ENCODE assay signal across 21 cellular contexts in the genomic region with DNA sequence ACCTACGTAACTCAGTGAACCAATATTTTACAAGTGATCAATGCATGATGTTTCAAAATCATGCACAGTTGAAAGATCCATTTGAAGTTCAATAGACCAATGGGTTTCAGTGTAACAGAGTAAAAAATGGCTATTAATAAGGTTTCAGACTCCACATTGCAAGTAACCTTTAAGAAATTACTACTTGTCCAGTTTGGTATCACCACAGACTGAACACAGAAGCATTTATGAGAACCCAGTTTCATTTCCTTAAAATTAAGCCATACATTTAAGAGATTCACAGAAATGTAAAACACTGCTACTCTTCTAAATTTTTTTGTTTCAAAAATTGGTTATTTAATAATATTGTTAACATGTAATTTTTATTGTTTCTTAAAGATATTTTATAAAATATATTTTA.
"Had no signal": no experiment of that assay in that cellular context is flagged by ENCODE, and none has a peak within 500 bp of the region (broad histone marks: within the 10 kb centered on the region; RNA-seq: fewer than 3 reads in every experiment).

No MANE protein-coding gene starts in this region.

- H3K4me1 ChIP-seq: esophagus muscularis mucosa, gastroesophageal sphincter, psoas muscle, right lobe of liver, suprapubic skin, thyroid gland had no signal

- DNase-seq: effector CD4-positive, alpha-beta T cell; glutamatergic neuron; islet precursor cell; mucosa of descending colon; naive thymus-derived CD8-positive, alpha-beta T cell; psoas muscle; retina; right lobe of liver; stimulated activated CD4-positive, alpha-beta T cell treated with anti-CD3 and anti-CD28 coated beads, Interleukin-4, amount 100 ng/mL, for 1 hour; stimulated activated CD8-positive, alpha-beta memory T cell treated with anti-CD3 and anti-CD28 coated beads, Interleukin-4, amount 100 ng/mL, for 48 hours; stimulated activated naive CD8-positive, alpha-beta T cell treated with anti-CD3 and anti-CD28 coated beads, Interleukin-15, Interleukin-2, amounts not matched to agents 100 U/mL and 50 U/mL, for 24 hours; thyroid gland had no signal

- FAIRE-seq: urothelium cell line had no signal

- H3K27me3 ChIP-seq: esophagus muscularis mucosa, gastroesophageal sphincter, right lobe of liver, suprapubic skin, thyroid gland had no signal

- H3K9me3 ChIP-seq: esophagus muscularis mucosa, gastroesophageal sphincter, mucosa of descending colon, neutrophil, psoas muscle, right lobe of liver, suprapubic skin, thyroid gland had no signal

- ATAC-seq: gastroesophageal sphincter; left lobe of liver; mucosa of descending colon; naive thymus-derived CD8-positive, alpha-beta T cell; psoas muscle; right lobe of liver; stimulated activated effector memory CD8-positive, alpha-beta T cell treated with anti-CD3 and anti-CD28 coated beads, Interleukin-12 subunit alpha, Interleukin-12 subunit beta, amount 100 ng/mL, for 72 hours; stimulated activated naive CD8-positive, alpha-beta T cell treated with anti-CD3 and anti-CD28 coated beads, Interleukin-15, Interleukin-2, amounts not matched to agents 100 U/mL and 50 U/mL, for 24 hours had no signal

- H3K27ac Mint-ChIP-seq: naive thymus-derived CD8-positive, alpha-beta T cell; stimulated activated effector memory CD8-positive, alpha-beta T cell treated with anti-CD3 and anti-CD28 coated beads, Interleukin-12 subunit alpha, Interleukin-12 subunit beta, amount 100 ng/mL, for 72 hours; type B pancreatic cell had no signal

- H3K27ac ChIP-seq: epithelial cell of prostate, esophagus muscularis mucosa, gastroesophageal sphincter, neutrophil, psoas muscle, right lobe of liver, suprapubic skin, thyroid gland had no signal

- H3K9me3 Mint-ChIP-seq: naive thymus-derived CD8-positive, alpha-beta T cell; stimulated activated effector memory CD8-positive, alpha-beta T cell treated with anti-CD3 and anti-CD28 coated beads, Interleukin-12 subunit alpha, Interleukin-12 subunit beta, amount 100 ng/mL, for 72 hours; type B pancreatic cell had no signal

- H3K36me3 ChIP-seq: esophagus muscularis mucosa, gastroesophageal sphincter, neutrophil, right lobe of liver, suprapubic skin, thyroid gland had no signal

- H3K36me3 Mint-ChIP-seq: naive thymus-derived CD8-positive, alpha-beta T cell; stimulated activated effector memory CD8-positive, alpha-beta T cell treated with anti-CD3 and anti-CD28 coated beads, Interleukin-12 subunit alpha, Interleukin-12 subunit beta, amount 100 ng/mL, for 72 hours; type B pancreatic cell had no signal

- H3K4me3 ChIP-seq: esophagus muscularis mucosa, gastroesophageal sphincter, mucosa of descending colon, psoas muscle, right lobe of liver, suprapubic skin, thyroid gland had no signal
